In the genomic region with DNA sequence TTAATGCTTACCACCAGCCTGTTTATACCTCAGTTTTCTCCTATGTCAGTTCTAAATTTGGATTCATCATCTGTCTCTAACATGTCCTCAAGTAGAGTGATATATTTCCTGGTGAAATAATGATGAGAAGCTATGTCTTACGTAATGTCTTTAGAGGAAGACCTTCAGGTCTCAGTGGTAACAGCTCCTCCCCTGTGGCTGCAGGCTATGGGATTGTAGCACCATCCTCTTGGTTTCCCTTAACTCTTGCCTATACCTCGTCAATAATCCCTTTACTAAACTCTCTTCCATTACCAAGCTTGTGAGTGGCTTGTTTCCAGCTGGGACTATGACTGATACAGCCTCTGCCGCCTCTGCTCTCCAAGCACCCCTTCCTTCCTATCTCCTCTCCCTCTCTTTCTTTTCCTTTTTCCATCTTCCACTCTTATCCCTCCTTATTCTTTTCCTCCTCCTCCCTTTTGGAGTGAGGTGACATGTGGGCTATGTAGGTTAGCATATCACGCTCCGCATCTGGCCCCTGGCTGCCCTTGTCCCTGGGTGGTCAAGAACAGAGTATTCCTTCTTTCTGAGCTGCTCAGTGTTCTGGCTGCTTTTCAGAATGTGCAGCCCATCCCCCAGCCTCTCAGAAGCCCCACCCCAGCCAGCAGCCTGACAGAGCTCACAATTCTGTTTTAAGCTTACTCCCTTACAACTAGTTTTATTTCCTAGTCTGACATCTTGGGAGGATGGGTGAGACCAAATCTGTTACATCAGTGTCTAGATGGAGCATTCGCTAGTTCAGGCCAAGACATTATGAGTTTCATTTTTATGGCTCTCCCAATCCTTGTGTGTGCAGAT, we compare ENCODE assay signal across 1 cellular context.
TF ChIP-seq lines count a peak whose summit lies in the region.

No MANE protein-coding gene starts in this region.

TF ChIP-seq in GM23338, 12 proteins besides CTCF, POLR2A, EP300 and RAD21 (continued from another document):
- TF ChIP-seq, protein P1, sequence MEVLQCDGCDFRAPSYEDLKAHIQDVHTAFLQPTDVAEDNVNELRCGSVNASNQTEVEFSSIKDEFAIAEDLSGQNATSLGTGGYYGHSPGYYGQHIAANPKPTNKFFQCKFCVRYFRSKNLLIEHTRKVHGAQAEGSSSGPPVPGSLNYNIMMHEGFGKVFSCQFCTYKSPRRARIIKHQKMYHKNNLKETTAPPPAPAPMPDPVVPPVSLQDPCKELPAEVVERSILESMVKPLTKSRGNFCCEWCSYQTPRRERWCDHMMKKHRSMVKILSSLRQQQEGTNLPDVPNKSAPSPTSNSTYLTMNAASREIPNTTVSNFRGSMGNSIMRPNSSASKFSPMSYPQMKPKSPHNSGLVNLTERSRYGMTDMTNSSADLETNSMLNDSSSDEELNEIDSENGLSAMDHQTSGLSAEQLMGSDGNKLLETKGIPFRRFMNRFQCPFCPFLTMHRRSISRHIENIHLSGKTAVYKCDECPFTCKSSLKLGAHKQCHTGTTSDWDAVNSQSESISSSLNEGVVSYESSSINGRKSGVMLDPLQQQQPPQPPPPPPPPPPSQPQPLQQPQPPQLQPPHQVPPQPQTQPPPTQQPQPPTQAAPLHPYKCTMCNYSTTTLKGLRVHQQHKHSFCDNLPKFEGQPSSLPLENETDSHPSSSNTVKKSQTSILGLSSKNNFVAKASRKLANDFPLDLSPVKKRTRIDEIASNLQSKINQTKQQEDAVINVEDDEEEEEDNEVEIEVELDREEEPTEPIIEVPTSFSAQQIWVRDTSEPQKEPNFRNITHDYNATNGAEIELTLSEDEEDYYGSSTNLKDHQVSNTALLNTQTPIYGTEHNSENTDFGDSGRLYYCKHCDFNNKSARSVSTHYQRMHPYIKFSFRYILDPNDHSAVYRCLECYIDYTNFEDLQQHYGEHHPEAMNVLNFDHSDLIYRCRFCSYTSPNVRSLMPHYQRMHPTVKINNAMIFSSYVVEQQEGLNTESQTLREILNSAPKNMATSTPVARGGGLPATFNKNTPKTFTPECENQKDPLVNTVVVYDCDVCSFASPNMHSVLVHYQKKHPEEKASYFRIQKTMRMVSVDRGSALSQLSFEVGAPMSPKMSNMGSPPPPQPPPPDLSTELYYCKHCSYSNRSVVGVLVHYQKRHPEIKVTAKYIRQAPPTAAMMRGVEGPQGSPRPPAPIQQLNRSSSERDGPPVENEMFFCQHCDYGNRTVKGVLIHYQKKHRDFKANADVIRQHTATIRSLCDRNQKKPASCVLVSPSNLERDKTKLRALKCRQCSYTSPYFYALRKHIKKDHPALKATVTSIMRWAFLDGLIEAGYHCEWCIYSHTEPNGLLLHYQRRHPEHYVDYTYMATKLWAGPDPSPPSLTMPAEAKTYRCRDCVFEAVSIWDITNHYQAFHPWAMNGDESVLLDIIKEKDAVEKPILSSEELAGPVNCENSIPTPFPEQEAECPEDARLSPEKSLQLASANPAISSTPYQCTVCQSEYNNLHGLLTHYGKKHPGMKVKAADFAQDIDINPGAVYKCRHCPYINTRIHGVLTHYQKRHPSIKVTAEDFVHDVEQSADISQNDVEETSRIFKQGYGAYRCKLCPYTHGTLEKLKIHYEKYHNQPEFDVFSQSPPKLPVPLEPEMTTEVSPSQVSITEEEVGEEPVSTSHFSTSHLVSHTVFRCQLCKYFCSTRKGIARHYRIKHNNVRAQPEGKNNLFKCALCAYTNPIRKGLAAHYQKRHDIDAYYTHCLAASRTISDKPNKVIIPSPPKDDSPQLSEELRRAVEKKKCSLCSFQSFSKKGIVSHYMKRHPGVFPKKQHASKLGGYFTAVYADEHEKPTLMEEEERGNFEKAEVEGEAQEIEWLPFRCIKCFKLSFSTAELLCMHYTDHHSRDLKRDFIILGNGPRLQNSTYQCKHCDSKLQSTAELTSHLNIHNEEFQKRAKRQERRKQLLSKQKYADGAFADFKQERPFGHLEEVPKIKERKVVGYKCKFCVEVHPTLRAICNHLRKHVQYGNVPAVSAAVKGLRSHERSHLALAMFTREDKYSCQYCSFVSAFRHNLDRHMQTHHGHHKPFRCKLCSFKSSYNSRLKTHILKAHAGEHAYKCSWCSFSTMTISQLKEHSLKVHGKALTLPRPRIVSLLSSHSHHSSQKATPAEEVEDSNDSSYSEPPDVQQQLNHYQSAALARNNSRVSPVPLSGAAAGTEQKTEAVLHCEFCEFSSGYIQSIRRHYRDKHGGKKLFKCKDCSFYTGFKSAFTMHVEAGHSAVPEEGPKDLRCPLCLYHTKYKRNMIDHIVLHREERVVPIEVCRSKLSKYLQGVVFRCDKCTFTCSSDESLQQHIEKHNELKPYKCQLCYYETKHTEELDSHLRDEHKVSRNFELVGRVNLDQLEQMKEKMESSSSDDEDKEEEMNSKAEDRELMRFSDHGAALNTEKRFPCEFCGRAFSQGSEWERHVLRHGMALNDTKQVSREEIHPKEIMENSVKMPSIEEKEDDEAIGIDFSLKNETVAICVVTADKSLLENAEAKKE (CRISPR knock-in tag; IDR thresholded peaks at IDR 0.05) = no peak
- TF ChIP-seq POLR2AphosphoS5 (IDR thresholded peaks at IDR 0.05; ENCODE audit: low read depth) = no peak
- no peak for TF ChIP-seq ZNF331 (CRISPR knock-in tag; IDR thresholded peaks at IDR 0.05; ENCODE audit: low read depth)
- TF ChIP-seq, protein P2, sequence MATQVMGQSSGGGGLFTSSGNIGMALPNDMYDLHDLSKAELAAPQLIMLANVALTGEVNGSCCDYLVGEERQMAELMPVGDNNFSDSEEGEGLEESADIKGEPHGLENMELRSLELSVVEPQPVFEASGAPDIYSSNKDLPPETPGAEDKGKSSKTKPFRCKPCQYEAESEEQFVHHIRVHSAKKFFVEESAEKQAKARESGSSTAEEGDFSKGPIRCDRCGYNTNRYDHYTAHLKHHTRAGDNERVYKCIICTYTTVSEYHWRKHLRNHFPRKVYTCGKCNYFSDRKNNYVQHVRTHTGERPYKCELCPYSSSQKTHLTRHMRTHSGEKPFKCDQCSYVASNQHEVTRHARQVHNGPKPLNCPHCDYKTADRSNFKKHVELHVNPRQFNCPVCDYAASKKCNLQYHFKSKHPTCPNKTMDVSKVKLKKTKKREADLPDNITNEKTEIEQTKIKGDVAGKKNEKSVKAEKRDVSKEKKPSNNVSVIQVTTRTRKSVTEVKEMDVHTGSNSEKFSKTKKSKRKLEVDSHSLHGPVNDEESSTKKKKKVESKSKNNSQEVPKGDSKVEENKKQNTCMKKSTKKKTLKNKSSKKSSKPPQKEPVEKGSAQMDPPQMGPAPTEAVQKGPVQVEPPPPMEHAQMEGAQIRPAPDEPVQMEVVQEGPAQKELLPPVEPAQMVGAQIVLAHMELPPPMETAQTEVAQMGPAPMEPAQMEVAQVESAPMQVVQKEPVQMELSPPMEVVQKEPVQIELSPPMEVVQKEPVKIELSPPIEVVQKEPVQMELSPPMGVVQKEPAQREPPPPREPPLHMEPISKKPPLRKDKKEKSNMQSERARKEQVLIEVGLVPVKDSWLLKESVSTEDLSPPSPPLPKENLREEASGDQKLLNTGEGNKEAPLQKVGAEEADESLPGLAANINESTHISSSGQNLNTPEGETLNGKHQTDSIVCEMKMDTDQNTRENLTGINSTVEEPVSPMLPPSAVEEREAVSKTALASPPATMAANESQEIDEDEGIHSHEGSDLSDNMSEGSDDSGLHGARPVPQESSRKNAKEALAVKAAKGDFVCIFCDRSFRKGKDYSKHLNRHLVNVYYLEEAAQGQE (IDR thresholded peaks at IDR 0.05; ENCODE audit: unreplicated experiment) = no peak
- no peak for TF ChIP-seq JUNB (IDR thresholded peaks at IDR 0.05; ENCODE audit: unreplicated experiment)
- TF ChIP-seq EZH2 (IDR thresholded peaks at IDR 0.05; ENCODE audit: low read depth, unreplicated experiment) = no peak
- TF ChIP-seq, protein P3, sequence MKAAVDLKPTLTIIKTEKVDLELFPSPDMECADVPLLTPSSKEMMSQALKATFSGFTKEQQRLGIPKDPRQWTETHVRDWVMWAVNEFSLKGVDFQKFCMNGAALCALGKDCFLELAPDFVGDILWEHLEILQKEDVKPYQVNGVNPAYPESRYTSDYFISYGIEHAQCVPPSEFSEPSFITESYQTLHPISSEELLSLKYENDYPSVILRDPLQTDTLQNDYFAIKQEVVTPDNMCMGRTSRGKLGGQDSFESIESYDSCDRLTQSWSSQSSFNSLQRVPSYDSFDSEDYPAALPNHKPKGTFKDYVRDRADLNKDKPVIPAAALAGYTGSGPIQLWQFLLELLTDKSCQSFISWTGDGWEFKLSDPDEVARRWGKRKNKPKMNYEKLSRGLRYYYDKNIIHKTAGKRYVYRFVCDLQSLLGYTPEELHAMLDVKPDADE (IDR thresholded peaks at IDR 0.05) = no peak
- no peak for TF ChIP-seq ZNF114 (CRISPR knock-in tag; IDR thresholded peaks at IDR 0.05)
